ENCODE assay signal across 9 cellular contexts in genomic region chr15:74901612-74902063, GRCh38.
A peak's percentile ranks its signal among the peaks of the same experiment; 100 is the strongest.
DNase-seq lines count a peak whose midpoint lies in the region; ATAC-seq and TF ChIP-seq lines count a peak whose summit lies in the region.
"Had no signal": no experiment of that assay in that cellular context is flagged by ENCODE, and none has a peak within 500 bp of the region (broad histone marks: within the 10 kb centered on the region; RNA-seq: fewer than 3 reads in every experiment).

No MANE protein-coding gene starts in this region.

- DNase-seq in 8988T (peak; percentile 65), NCI-H345 treated with DMSO at 0.1 percent for 48 hours (lab: John Stamatoyannopoulos, UW; ENCODE audit: unreplicated experiment) (peak; percentile 9)
- DNase-seq in activated CD4-positive, alpha-beta T cell treated with anti-CD3 and anti-CD28 coated beads, Interleukin-2, amount 50 U/mL, for 24 hours (ENCODE audit: low read depth in 1 of 2, low spot score in 1 of 2): peak; percentile 40 to 57
- peak; percentile 61 to 73 (median 69) for DNase-seq in effector memory CD8-positive, alpha-beta T cell
- DNase-seq in stimulated activated naive CD8-positive, alpha-beta T cell treated with anti-CD3 and anti-CD28 coated beads, Interleukin-15, Interleukin-2, amounts not matched to agents 100 U/mL and 50 U/mL, for 24 hours: peak; percentile 64

- H3K27me3 Mint-ChIP-seq in effector memory CD8-positive, alpha-beta T cell: no peaks in the 10 kb centered on the region
- H3K27me3 Mint-ChIP-seq: natural killer cell treated with Interleukin-12 subunit alpha and Interleukin-12 subunit beta and Interleukin-15 and Interleukin-18, amount 100 ng/mL, for 72 hours had no signal

- H3K9me3 Mint-ChIP-seq in effector memory CD8-positive, alpha-beta T cell: no peaks in the 10 kb centered on the region
- H3K9me3 Mint-ChIP-seq: natural killer cell treated with Interleukin-12 subunit alpha and Interleukin-12 subunit beta and Interleukin-15 and Interleukin-18, amount 100 ng/mL, for 72 hours had no signal

- peak overlapping the region; percentile 49 to 69 for H3K27ac Mint-ChIP-seq in effector memory CD8-positive, alpha-beta T cell

- no peak overlapping the region for H3K9ac ChIP-seq in muscle layer of colon (ENCODE audit: low read length)

- peaks cover 17 to 21% of the 10 kb centered on the region in 2 donors for H3K4me1 Mint-ChIP-seq in effector memory CD8-positive, alpha-beta T cell (ENCODE audit: low read depth in 2 of 2)

- H3K36me3 Mint-ChIP-seq in effector memory CD8-positive, alpha-beta T cell (ENCODE audit: insufficient read depth): peaks cover 26% of the 10 kb centered on the region

- peaks cover 56% of the 10 kb centered on the region for H3K36me3 ChIP-seq in muscle layer of colon (ENCODE audit: insufficient read depth, low read length)

- TF ChIP-seq CTCF in GM12873 (IDR thresholded peaks at IDR 0.05; ENCODE audit: insufficient read depth, low read depth, low read length, missing control alignments): peak; percentile 74

- no peak overlapping the region for H3K4me3 Mint-ChIP-seq in effector memory CD8-positive, alpha-beta T cell
- H3K4me3 Mint-ChIP-seq: natural killer cell treated with Interleukin-12 subunit alpha and Interleukin-12 subunit beta and Interleukin-15 and Interleukin-18, amount 100 ng/mL, for 72 hours had no signal

- H3K9me3 ChIP-seq in muscle layer of colon (ENCODE audit: low read length): no peaks in the 10 kb centered on the region

- peak overlapping the region; percentile 20 for H3K27ac ChIP-seq in muscle layer of colon (ENCODE audit: low read depth, low read length)

- ATAC-seq in effector memory CD8-positive, alpha-beta T cell (replicated peaks): peak; percentile 65
- peak; percentile 44 for ATAC-seq in stimulated activated naive CD8-positive, alpha-beta T cell treated with anti-CD3 and anti-CD28 coated beads, Interleukin-15, Interleukin-2, amounts not matched to agents 100 U/mL and 50 U/mL, for 24 hours
- no peak for ATAC-seq in GM18861 (IDR thresholded peaks at IDR 0.05; ENCODE audit: unreplicated experiment)

- H3K4me3 ChIP-seq in muscle layer of colon (ENCODE audit: low read depth in 1 of 2, low read length in 2 of 2): no peak overlapping the region

- H3K27me3 ChIP-seq in muscle layer of colon (ENCODE audit: control insufficient read depth in 1 of 2, insufficient read depth in 2 of 2, low read length in 2 of 2): no peaks in the 10 kb centered on the region

- peaks cover 25% of the 10 kb centered on the region for H3K4me1 ChIP-seq in muscle layer of colon (ENCODE audit: insufficient read depth, low read length)

Comparison
In these comparisons a context has a peak if more than half of its experiments do, and no peak if none do; other contexts are left out.
1. DNase-seq: peak in every context shown above with its lines; median percentile 69 in effector memory CD8-positive, alpha-beta T cell; 65 in 8988T; 64 in stimulated activated naive CD8-positive, alpha-beta T cell treated with anti-CD3 and anti-CD28 coated beads, Interleukin-15, Interleukin-2, amounts not matched to agents 100 U/mL and 50 U/mL, for 24 hours; 48 in activated CD4-positive, alpha-beta T cell treated with anti-CD3 and anti-CD28 coated beads, Interleukin-2, amount 50 U/mL, for 24 hours; 9 in NCI-H345 treated with DMSO at 0.1 percent for 48 hours.